In genomic region chr2:217409939-217410820, GRCh38 we compare ENCODE assay signal across 25 cellular contexts.
DNase-seq lines count a peak whose midpoint lies in the region; ATAC-seq and TF ChIP-seq lines count a peak whose summit lies in the region.
"Had no signal": no experiment of that assay in that cellular context is flagged by ENCODE, and none has a peak within 500 bp of the region (broad histone marks: within the 10 kb centered on the region; RNA-seq: fewer than 3 reads in every experiment).

No MANE protein-coding gene starts in this region.

- H3K4me3 ChIP-seq in liver (ENCODE audit: low read depth in 1 of 3, low read length in 3 of 3) (no peak overlapping the region), right lobe of liver (no peak overlapping the region), ovary (no peak overlapping the region), aorta (ENCODE audit: low read length in 2 of 2) (no peak overlapping the region)
- H3K4me3 ChIP-seq: BLaER1, skin epidermis had no signal

- no peaks in the 10 kb centered on the region for H3K27me3 ChIP-seq in liver (ENCODE audit: control insufficient read depth in 4 of 4, insufficient read depth in 4 of 4, low read length in 3 of 4)
- H3K27me3 ChIP-seq in right lobe of liver = no peaks in the 10 kb centered on the region
- H3K27me3 ChIP-seq in ovary = no peaks in the 10 kb centered on the region
- no peaks in the 10 kb centered on the region for H3K27me3 ChIP-seq in aorta (ENCODE audit: control insufficient read depth in 1 of 2, insufficient read depth in 2 of 2, low read length in 1 of 2)
- H3K27me3 ChIP-seq: BLaER1, foreskin keratinocyte had no signal

- ATAC-seq in right lobe of liver = no peak
- peak; percentile 46 for ATAC-seq in aorta (ENCODE audit: low FRiP score)
- ATAC-seq: foreskin keratinocyte, HCT116, HepG2, left lobe of liver had no signal

- H3K36me3 ChIP-seq in liver (ENCODE audit: control insufficient read depth in 4 of 4, insufficient read depth in 3 of 4, low read depth in 1 of 4, low read length in 3 of 4) (no peaks in the 10 kb centered on the region), right lobe of liver (no peaks in the 10 kb centered on the region), ovary (no peaks in the 10 kb centered on the region), aorta (ENCODE audit: control insufficient read depth in 1 of 2, insufficient read depth in 2 of 2, low read length in 1 of 2) (no peaks in the 10 kb centered on the region)
- H3K36me3 ChIP-seq: BLaER1 had no signal

- H3K4me1 ChIP-seq in liver (ENCODE audit: control insufficient read depth in 4 of 4, insufficient read depth in 4 of 4, low read length in 3 of 4) (peaks cover 0 to 3% (median 0%) of the 10 kb centered on the region in 4 donors), right lobe of liver (no peaks in the 10 kb centered on the region), ovary (ENCODE audit: insufficient read depth) (peaks cover 11% of the 10 kb centered on the region), aorta (ENCODE audit: control insufficient read depth in 1 of 2, insufficient read depth in 2 of 2, low read length in 2 of 2) (peaks cover 0 to 12% of the 10 kb centered on the region in 2 donors)
- H3K4me1 ChIP-seq: Caco-2 had no signal

- intact Hi-C loops in right lobe of liver (cut with DNase I) = no loop called here
- intact Hi-C loops in ovary (cut with DNase I) = no loop called here
- intact Hi-C loops in aorta (cut with DNase I) = no loop called here

- TF ChIP-seq CTCF in liver (IDR thresholded peaks at IDR 0.05; ENCODE audit: low read depth, low read length, missing input control) (no peak), right lobe of liver (IDR thresholded peaks at IDR 0.05) (no peak), ovary (IDR thresholded peaks at IDR 0.05) (no peak)

- no peak for TF ChIP-seq POLR2A in right lobe of liver (IDR thresholded peaks at IDR 0.05)
- no peak for TF ChIP-seq POLR2A in ovary (IDR thresholded peaks at IDR 0.05)

- no peak for TF ChIP-seq RAD21 in liver (IDR thresholded peaks at IDR 0.05)

- H3K9me3 ChIP-seq in liver (ENCODE audit: control insufficient read depth in 4 of 4, low read length in 3 of 4) (no peaks in the 10 kb centered on the region), right lobe of liver (no peaks in the 10 kb centered on the region), ovary (no peaks in the 10 kb centered on the region), aorta (ENCODE audit: control insufficient read depth, low read length) (no peaks in the 10 kb centered on the region)
- H3K9me3 ChIP-seq: BLaER1, Caco-2 had no signal

- in situ Hi-C loops in ACHN (cut with HindIII; ENCODE audit: low pct_ligation_motif_present, low pct_unique_long_range_greater_than_20kb, low sequenced_read_pairs) = no loop called here

- whole genome bisulfite sequencing in liver = 85% methylated on average over 3 of the region's 3 CpGs
- 55% methylated on average over 2 of the region's 3 CpGs for WGBS in right lobe of liver (ENCODE audit: insufficient coverage, low coverage, low lambda C conversion rate, missing lambda C conversion rate)
- 11 to 19% (median 18%) methylated on average over 3 of the region's 3 CpGs for whole genome bisulfite sequencing in ovary, 3 donors
- WGBS in aorta, 2 donors = 24 to 40% methylated on average over 3 of the region's 3 CpGs

- TF ChIP-seq EP300 in ovary (IDR thresholded peaks at IDR 0.05) = no peak

- no peak overlapping the region for H3K9ac ChIP-seq in liver (ENCODE audit: low read depth in 1 of 2, low read length in 2 of 2)
- H3K9ac ChIP-seq: BLaER1 had no signal

- DNase-seq in right lobe of liver (no peak), fibroblast of peridontal ligament (ENCODE audit: extremely low read depth) (peak; percentile 75), ovary (peak; percentile 44 to 62 (median 51)), aorta (no peak), ACHN (no peak), NCI-H2081 (lab: John Stamatoyannopoulos, UW) (no peak), GM19238 (ENCODE audit: insufficient read length, low spot score) (no peak)
- DNase-seq: activated CD4-positive, alpha-beta T cell treated with anti-CD3 and anti-CD28 coated beads, Interleukin-2, amount 50 U/mL, for 4 hours; activated CD4-positive, CD25-positive, alpha-beta regulatory T cell; activated CD8-positive, alpha-beta memory T cell treated with anti-CD3 and anti-CD28 coated beads, Interleukin-2, amount 50 U/mL, for 4 hours; Caco-2; foreskin keratinocyte; NCI-H1092; NCI-H1930; NCI-H345; OCI-M1; SHP77 treated with DMSO at 0.1 percent for 48 hours had no signal

- H3K27ac ChIP-seq in liver (ENCODE audit: low read depth in 1 of 2, low read length in 2 of 2) (no peak overlapping the region), right lobe of liver (no peak overlapping the region), ovary (no peak overlapping the region), aorta (ENCODE audit: low read depth in 1 of 2, low read length in 2 of 2) (no peak overlapping the region)
- H3K27ac ChIP-seq: BLaER1, epithelial cell of prostate, foreskin keratinocyte, HL-60 had no signal

TF ChIP-seq in liver, 16 proteins besides CTCF, POLR2A, EP300 and RAD21:
- TF ChIP-seq ATF3 (IDR thresholded peaks at IDR 0.05) = no peak
- peak; percentile 38 for TF ChIP-seq NR2F2 (IDR thresholded peaks at IDR 0.05)
TF ChIP-seq in liver: peak in this region for 1.

Comparison
In these comparisons a context has a peak if more than half of its experiments do, and no peak if none do; other contexts are left out.
1. DNase-seq: peak in fibroblast of peridontal ligament (single experiment) and ovary (5 of 5); none in right lobe of liver (0 of 3), aorta (0 of 2), ACHN (single experiment), NCI-H2081 (0 of 2) and GM19238 (single experiment).